Comparison of ENCODE assay signal across 34 cellular contexts in genomic region chr5:109812698-109813097, GRCh38.
"Had no signal": no experiment of that assay in that cellular context is flagged by ENCODE, and none has a peak within 500 bp of the region (broad histone marks: within the 10 kb centered on the region; RNA-seq: fewer than 3 reads in every experiment).

No MANE protein-coding gene starts in this region.

- H3K27ac ChIP-seq: ascending aorta, VCaP had no signal

- H3K9me3 Mint-ChIP-seq: activated CD4-positive, alpha-beta memory T cell treated with anti-CD3 and anti-CD28 coated beads for 36 hours; activated CD4-positive, alpha-beta T cell treated with anti-CD3 and anti-CD28 coated beads, Interleukin-2, amount 10 ng/mL, durations not matched to agents 24 days and 14 days; activated naive CD4-positive, alpha-beta T cell treated with anti-CD3 and anti-CD28 coated beads, Interleukin-2, amount 50 U/mL, for 72 hours; activated T-helper 1 cell treated with anti-CD3 and anti-CD28 coated beads, Interleukin-12 subunit alpha, Interleukin-12 subunit beta, Interleukin-2, Interleukin-4 antibody, amounts not matched to agents 30 ng/mL and 10 ng/mL and 1 ng/mL, durations not matched to agents 14 hours and 24 hours and 36 hours; activated T-helper 17 cell treated with anti-CD3 and anti-CD28 coated beads, Interleukin-2, amount 50 U/mL, for 72 hours; T-helper 1 cell treated with Interleukin-12 subunit alpha and Interleukin-12 subunit beta and Interleukin-4 antibody, amounts not matched to agents 30 μg/mL and 1 μg/mL, for 36 hours; T-helper 2 cell treated with Interferon-gamma antibody and Interleukin-4, amounts not matched to agents 5 μg/mL and 100 μg/mL, for 36 hours had no signal

- FAIRE-seq: TTC549 had no signal

- H3K27ac Mint-ChIP-seq: activated B cell treated with CpG ODN at 0.5 μM for 24 hours; activated CD4-positive, alpha-beta memory T cell treated with anti-CD3 and anti-CD28 coated beads for 36 hours; activated CD4-positive, alpha-beta T cell treated with anti-CD3 and anti-CD28 coated beads, Interleukin-2, amount 10 ng/mL, durations not matched to agents 24 days and 14 days; activated CD8-positive, alpha-beta T cell treated with anti-CD3 and anti-CD28 coated beads for 36 hours; activated naive CD4-positive, alpha-beta T cell treated with anti-CD3 and anti-CD28 coated beads for 36 hours; activated naive CD8-positive, alpha-beta T cell treated with anti-CD3 and anti-CD28 coated beads for 36 hours; activated T-cell treated with anti-CD3 and anti-CD28 coated beads, Interleukin-2, amount 50 U/mL, for 72 hours; activated T-helper 1 cell treated with anti-CD3 and anti-CD28 coated beads, Interleukin-12 subunit alpha, Interleukin-12 subunit beta, Interleukin-2, Interleukin-4 antibody, amounts not matched to agents 30 ng/mL and 10 ng/mL and 1 ng/mL, durations not matched to agents 14 hours and 24 hours and 36 hours; activated T-helper 17 cell treated with anti-CD3 and anti-CD28 coated beads, Interleukin-2, amount 50 U/mL, for 72 hours; brain; T-helper 1 cell treated with Interleukin-12 subunit alpha and Interleukin-12 subunit beta and Interleukin-4 antibody, amounts not matched to agents 30 μg/mL and 1 μg/mL, for 36 hours; T-helper 2 cell treated with Interferon-gamma antibody and Interleukin-4, amounts not matched to agents 5 μg/mL and 100 μg/mL, for 36 hours had no signal

- H3K27me3 ChIP-seq: ascending aorta had no signal

- ATAC-seq: activated CD8-positive, alpha-beta T cell treated with anti-CD3 and anti-CD28 coated beads for 36 hours; activated naive CD4-positive, alpha-beta T cell treated with anti-CD3 and anti-CD28 coated beads, Interleukin-2, amount 50 U/mL, for 72 hours; activated T-cell treated with anti-CD3 and anti-CD28 coated beads, Interleukin-2, amount 50 U/mL, for 4 hours; activated T-cell treated with anti-CD3 and anti-CD28 coated beads, Interleukin-2, amount 50 U/mL, for 72 hours; activated T-helper 17 cell treated with anti-CD3 and anti-CD28 coated beads, Interleukin-2, amount 50 U/mL, for 72 hours had no signal

- H3K4me3 Mint-ChIP-seq: activated B cell treated with CpG ODN at 0.5 μM for 24 hours; activated CD4-positive, alpha-beta memory T cell treated with anti-CD3 and anti-CD28 coated beads for 36 hours; activated CD4-positive, alpha-beta T cell treated with anti-CD3 and anti-CD28 coated beads, Interleukin-2, amount 10 ng/mL, durations not matched to agents 24 days and 14 days; activated CD8-positive, alpha-beta T cell treated with anti-CD3 and anti-CD28 coated beads for 36 hours; activated naive CD4-positive, alpha-beta T cell treated with anti-CD3 and anti-CD28 coated beads for 36 hours; activated naive CD8-positive, alpha-beta T cell treated with anti-CD3 and anti-CD28 coated beads for 36 hours; activated T-cell treated with anti-CD3 and anti-CD28 coated beads, Interleukin-2, amount 50 U/mL, for 4 hours; activated T-cell treated with anti-CD3 and anti-CD28 coated beads, Interleukin-2, amount 50 U/mL, for 72 hours; activated T-helper 1 cell treated with anti-CD3 and anti-CD28 coated beads, Interleukin-12 subunit alpha, Interleukin-12 subunit beta, Interleukin-2, Interleukin-4 antibody, amounts not matched to agents 30 ng/mL and 10 ng/mL and 1 ng/mL, durations not matched to agents 14 hours and 24 hours and 36 hours; activated T-helper 17 cell treated with anti-CD3 and anti-CD28 coated beads, Interleukin-2, amount 50 U/mL, for 72 hours; brain; T-helper 1 cell treated with Interleukin-12 subunit alpha and Interleukin-12 subunit beta and Interleukin-4 antibody, amounts not matched to agents 30 μg/mL and 1 μg/mL, for 36 hours; T-helper 2 cell treated with Interferon-gamma antibody and Interleukin-4, amounts not matched to agents 5 μg/mL and 100 μg/mL, for 36 hours had no signal

- DNase-seq: activated B cell treated with CpG ODN at 0.5 μM for 24 hours; activated CD4-positive, alpha-beta memory T cell treated with anti-CD3 and anti-CD28 coated beads for 36 hours; activated CD4-positive, alpha-beta T cell treated with anti-CD3 and anti-CD28 coated beads for 4 hours; activated CD4-positive, alpha-beta T cell treated with anti-CD3 and anti-CD28 coated beads, Interleukin-2, amount 10 ng/mL, durations not matched to agents 24 days and 14 days; activated CD4-positive, alpha-beta T cell treated with anti-CD3 and anti-CD28 coated beads, Interleukin-2, amount 50 U/mL, for 1 hour; activated CD4-positive, alpha-beta T cell treated with anti-CD3 and anti-CD28 coated beads, Interleukin-2, amount 50 U/mL, for 4 hours; activated CD4-positive, CD25-positive, alpha-beta regulatory T cell treated with anti-CD3 and anti-CD28 coated beads, Interleukin-2, amount 50 U/mL, for 72 hours; activated CD8-positive, alpha-beta memory T cell treated with anti-CD3 and anti-CD28 coated beads, Interleukin-2, amount 50 U/mL, for 4 hours; activated CD8-positive, alpha-beta T cell treated with anti-CD3 and anti-CD28 coated beads for 36 hours; activated effector memory CD4-positive, alpha-beta T cell treated with anti-CD3 and anti-CD28 coated beads, Interleukin-2, amount 50 U/mL, for 16 hours; activated gamma-delta T cell treated with Interleukin-2 at 50 U/mL for 16 hours; activated naive CD4-positive, alpha-beta T cell; activated naive CD4-positive, alpha-beta T cell treated with anti-CD3 and anti-CD28 coated beads for 36 hours; activated naive CD4-positive, alpha-beta T cell treated with anti-CD3 and anti-CD28 coated beads, Interleukin-2, amount 50 U/mL, for 16 hours; activated naive CD8-positive, alpha-beta T cell treated with anti-CD3 and anti-CD28 coated beads for 36 hours; activated T-cell treated with anti-CD3 and anti-CD28 coated beads for 4 hours; activated T-cell treated with anti-CD3 and anti-CD28 coated beads, Interleukin-2, amount 50 U/mL, for 1 hour; activated T-cell treated with anti-CD3 and anti-CD28 coated beads, Interleukin-2, amount 50 U/mL, for 4 hours; activated T-cell treated with anti-CD3 and anti-CD28 coated beads, Interleukin-2, amount 50 U/mL, for 72 hours; amygdala; anterior cingulate cortex; central memory CD4-positive, alpha-beta T cell; T-helper 1 cell; T-helper 2 cell; T-helper 9 cell had no signal

- H3K4me3 ChIP-seq: ascending aorta had no signal

- H3K9me3 ChIP-seq: ascending aorta had no signal

- H3K4me1 ChIP-seq: ascending aorta had no signal

- H3K4me1 Mint-ChIP-seq: activated B cell treated with CpG ODN at 0.5 μM for 24 hours; activated T-helper 17 cell treated with anti-CD3 and anti-CD28 coated beads, Interleukin-2, amount 50 U/mL, for 72 hours; brain had no signal
